Comparison of ENCODE assay signal across 9 cellular contexts in the genomic region with DNA sequence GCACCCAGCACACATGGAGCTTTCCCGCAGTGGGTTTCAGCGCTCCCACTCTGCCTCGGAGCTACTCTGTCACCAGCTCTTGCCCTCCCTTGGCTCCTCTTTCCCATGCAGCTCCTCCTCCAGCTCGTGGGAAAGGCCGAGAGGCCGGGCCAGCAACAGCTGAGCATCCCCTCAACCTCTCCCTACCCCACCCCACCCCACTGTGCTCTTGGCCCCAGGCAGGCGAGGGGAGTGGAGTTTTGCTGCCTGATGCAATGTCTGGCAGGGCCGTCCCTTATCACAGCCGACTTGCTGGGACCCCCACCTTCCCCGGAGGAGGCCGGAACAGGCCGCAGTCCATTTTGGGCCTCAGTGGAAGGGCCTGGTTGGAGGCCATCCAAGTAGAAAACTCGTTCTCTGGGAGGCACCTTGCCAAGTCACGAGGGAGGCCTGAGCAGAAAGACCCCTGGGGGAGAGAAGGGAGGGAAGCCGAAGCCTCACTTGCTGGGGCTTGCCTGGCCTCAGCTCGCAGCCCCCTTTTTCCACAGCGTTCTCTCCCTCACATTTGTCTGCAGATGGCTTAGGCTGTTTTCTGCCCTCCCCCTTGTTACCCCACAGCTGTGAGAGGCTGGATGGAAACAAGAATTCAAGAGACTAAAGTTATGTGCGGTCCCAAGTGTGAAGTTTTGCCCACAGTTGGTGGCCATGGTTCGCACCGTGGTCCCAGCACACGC. TPM values are rescaled to one million over a fixed set of nuclear protein-coding genes. Genes with fewer than 3 reads are reported as not detected.
DNase-seq lines count a peak whose midpoint lies in the region; ATAC-seq lines count a peak whose summit lies in the region.
"Had no signal": no experiment of that assay in that cellular context is flagged by ENCODE, and none has a peak within 500 bp of the region (broad histone marks: within the 10 kb centered on the region; RNA-seq: fewer than 3 reads in every experiment).

No MANE protein-coding gene starts in this region.

- H3K4me2 ChIP-seq in BLaER1, result peak overlapping the region; percentile 82
- no peak overlapping the region for H3K4me2 ChIP-seq in trophoblast cell (ENCODE audit: low read length)

- no peak overlapping the region for H2BK120ac ChIP-seq in trophoblast cell (ENCODE audit: insufficient read depth, low read length, poor library complexity)

- no peak overlapping the region for H2BK12ac ChIP-seq in trophoblast cell (ENCODE audit: low read length)

- H3K4ac ChIP-seq in trophoblast cell (ENCODE audit: low read depth, low read length), result no peak overlapping the region

- ATAC-seq in Right ventricle myocardium inferior (peak; percentile 89), HG03108 (IDR thresholded peaks at IDR 0.05; ENCODE audit: unreplicated experiment) (no peak), HG02885 (IDR thresholded peaks at IDR 0.05; ENCODE audit: poor library complexity, unreplicated experiment) (no peak)

- H3K9me3 ChIP-seq in BLaER1 (peaks cover 3% of the 10 kb centered on the region; the same call in 1 of the 2 replicates), SK-N-MC (ENCODE audit: low read depth, low read length) (no peaks in the 10 kb centered on the region), trophoblast cell (ENCODE audit: insufficient read depth, low read depth, low read length) (no peaks in the 10 kb centered on the region)

- H3K9ac ChIP-seq in BLaER1 (peak overlapping the region; percentile 64; the same call in 1 of the 2 replicates), SK-N-MC (ENCODE audit: insufficient read length) (no peak overlapping the region), trophoblast cell (ENCODE audit: low read length) (no peak overlapping the region)

- no peak overlapping the region for H3K23ac ChIP-seq in trophoblast cell (ENCODE audit: low read length)

- no peak overlapping the region for H4K8ac ChIP-seq in trophoblast cell (ENCODE audit: low read depth, low read length)

- H3K27me3 ChIP-seq in BLaER1 (no peaks in the 10 kb centered on the region), trophoblast cell (ENCODE audit: insufficient read depth, low read length) (no peaks in the 10 kb centered on the region)

- H2BK5ac ChIP-seq in trophoblast cell (ENCODE audit: low read depth, low read length, poor library complexity), result no peak overlapping the region

- H4K91ac ChIP-seq in trophoblast cell (ENCODE audit: low read depth, low read length), result no peak overlapping the region

- DNase-seq in SK-N-MC (ENCODE audit: low read depth, low spot score), result no peak
- peak; percentile 91 for DNase-seq in Right ventricle myocardium inferior (ENCODE audit: missing footprints)
- no peak for DNase-seq in trophoblast cell
- no peak for DNase-seq in SIG-M5 (lab: John Stamatoyannopoulos, UW)
- DNase-seq in H4 (ENCODE audit: low spot score), result no peak
- DNase-seq: cortex of kidney had no signal

- H3K79me1 ChIP-seq in trophoblast cell (ENCODE audit: low read length), result no peaks in the 10 kb centered on the region

- intact Hi-C loops in Right ventricle myocardium inferior (cut with DNase I), result loop anchor here (5.0 kb wide), 2 partner anchors 33 to 37 kb away; a partner anchor contains a TSS

- H3K36me3 ChIP-seq in BLaER1 (no peaks in the 10 kb centered on the region), SK-N-MC (ENCODE audit: insufficient read depth, low read length) (no peaks in the 10 kb centered on the region), trophoblast cell (ENCODE audit: control insufficient read depth in 1 of 2, insufficient read depth in 2 of 2, low read length in 2 of 2) (no peaks in the 10 kb centered on the region)

- H3K4me3 ChIP-seq in BLaER1, result no peak overlapping the region
- no peak overlapping the region; the same call in 1 of the 2 replicates for H3K4me3 ChIP-seq in SK-N-MC
- no peak overlapping the region for H3K4me3 ChIP-seq in trophoblast cell (ENCODE audit: low read depth, low read length)

- peak overlapping the region; percentile 17 for H3K14ac ChIP-seq in trophoblast cell (ENCODE audit: low read length)

- H2AFZ ChIP-seq in trophoblast cell (ENCODE audit: insufficient read depth, low read length, poor library complexity), result no peak overlapping the region

- WGBS in trophoblast cell (ENCODE audit: extremely low coverage, insufficient coverage, insufficient read length), result no CpG with 5 or more reads among the region's 21 CpGs

- H3K18ac ChIP-seq in trophoblast cell (ENCODE audit: low read length), result peak overlapping the region; percentile 59

- H3K79me2 ChIP-seq in trophoblast cell (ENCODE audit: control insufficient read depth, insufficient read depth, low read length, poor library complexity), result no peaks in the 10 kb centered on the region

- peak overlapping the region; percentile 20 for H4K12ac ChIP-seq in trophoblast cell (ENCODE audit: low read depth, low read length)

- no peaks in the 10 kb centered on the region for H4K20me1 ChIP-seq in BLaER1

- H3K4me1 ChIP-seq in BLaER1 (peaks cover 62% of the 10 kb centered on the region), trophoblast cell (ENCODE audit: control insufficient read depth in 1 of 2, insufficient read depth in 2 of 2, low read length in 2 of 2) (peaks cover 15 to 18% of the 10 kb centered on the region in 2 experiments)

- peak overlapping the region; percentile 79 for H3K27ac ChIP-seq in BLaER1
- H3K27ac ChIP-seq in SK-N-MC, result peak overlapping the region; percentile 64; the same call in 1 of the 2 replicates
- no peak overlapping the region for H3K27ac ChIP-seq in trophoblast cell (ENCODE audit: low read depth, low read length)

- H2AK5ac ChIP-seq in trophoblast cell (ENCODE audit: low read length), result peak overlapping the region; percentile 32

RNA-seq across cellular contexts. Expression of a gene that starts 35.3 kb away (rescaled TPM):
- 18.1 TPM for total RNA-seq in Right ventricle myocardium inferior
- polyA plus RNA-seq in trophoblast cell (2013), result 12.1 and 12.5 TPM in 2 replicates
- total RNA-seq in H4 (2014; rRNA removed; shearing (Covaris generic)), result 4.0 and 4.3 TPM in 2 replicates
